In the genomic region with DNA sequence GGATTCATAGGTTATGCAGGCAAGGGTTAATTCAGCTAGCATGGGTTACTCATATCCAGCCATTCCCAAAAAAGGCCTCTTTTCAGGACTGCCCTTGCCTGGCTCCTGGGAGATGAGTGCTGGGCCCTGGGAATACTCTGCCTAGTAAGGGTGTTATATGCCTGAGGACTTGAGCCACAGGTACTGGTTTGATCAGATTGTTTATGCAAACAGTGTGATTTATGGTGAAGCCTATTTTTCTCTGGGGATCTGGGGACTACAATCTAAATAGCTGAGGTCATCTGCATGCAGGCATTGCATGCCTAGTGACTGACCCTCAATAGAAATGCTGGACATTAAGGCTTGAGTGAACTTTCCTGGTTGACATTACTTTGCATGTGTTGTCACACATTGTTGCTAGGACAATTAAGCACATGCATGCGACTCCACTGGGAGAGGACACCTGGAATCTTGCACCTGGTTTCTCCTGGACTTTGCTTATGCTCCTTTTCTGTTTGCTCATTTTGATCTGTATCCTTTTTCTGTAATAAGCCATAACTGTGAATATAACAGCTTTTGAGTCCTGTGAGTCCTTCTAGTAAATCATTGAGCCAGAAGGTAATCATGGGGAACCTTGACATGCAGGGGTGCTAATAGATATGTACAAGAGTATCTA, we compare ENCODE assay signal across 17 cellular contexts.
"Had no signal": no experiment of that assay in that cellular context is flagged by ENCODE, and none has a peak within 500 bp of the region (broad histone marks: within the 10 kb centered on the region; RNA-seq: fewer than 3 reads in every experiment).

No MANE protein-coding gene starts in this region.

- H3K27me3 ChIP-seq: breast epithelium, heart left ventricle, right atrium auricular region, tibial nerve had no signal

- H3K27ac ChIP-seq: heart left ventricle, parathyroid adenoma, right atrium auricular region, skin epidermis, tibial nerve had no signal

- DNase-seq: activated CD4-positive, alpha-beta memory T cell treated with anti-CD3 and anti-CD28 coated beads, Interleukin-2, amount 10 ng/mL, durations not matched to agents 7 days and 5 days; activated CD4-positive, alpha-beta T cell treated with anti-CD3 and anti-CD28 coated beads for 1 hour; activated gamma-delta T cell treated with Interleukin-2 at 50 U/mL for 16 hours; activated naive CD8-positive, alpha-beta T cell treated with anti-CD3 and anti-CD28 coated beads for 36 hours; activated T-cell treated with anti-CD3 and anti-CD28 coated beads, Interleukin-2, amount 50 U/mL, for 48 hours; anterior cingulate cortex; effector CD4-positive, alpha-beta T cell; heart left ventricle; kidney had no signal

- H3K9me3 ChIP-seq: breast epithelium, heart left ventricle, right atrium auricular region, tibial nerve had no signal

- ATAC-seq: heart left ventricle; stimulated activated effector memory CD8-positive, alpha-beta T cell treated with anti-CD3 and anti-CD28 coated beads, Interleukin-12 subunit alpha, Interleukin-12 subunit beta, amount 100 ng/mL, for 72 hours had no signal

- FAIRE-seq: frontal cortex, kidney had no signal

- H3K27ac Mint-ChIP-seq: activated CD4-positive, alpha-beta memory T cell treated with anti-CD3 and anti-CD28 coated beads, Interleukin-2, amount 10 ng/mL, durations not matched to agents 7 days and 5 days; activated naive CD8-positive, alpha-beta T cell treated with anti-CD3 and anti-CD28 coated beads for 36 hours; mesothelial cell of epicardium; stimulated activated effector memory CD8-positive, alpha-beta T cell treated with anti-CD3 and anti-CD28 coated beads, Interleukin-12 subunit alpha, Interleukin-12 subunit beta, amount 100 ng/mL, for 72 hours had no signal

- H3K4me1 Mint-ChIP-seq: stimulated activated effector memory CD8-positive, alpha-beta T cell treated with anti-CD3 and anti-CD28 coated beads, Interleukin-12 subunit alpha, Interleukin-12 subunit beta, amount 100 ng/mL, for 72 hours had no signal

- H3K4me3 Mint-ChIP-seq: activated CD4-positive, alpha-beta memory T cell treated with anti-CD3 and anti-CD28 coated beads, Interleukin-2, amount 10 ng/mL, durations not matched to agents 7 days and 5 days; activated naive CD8-positive, alpha-beta T cell treated with anti-CD3 and anti-CD28 coated beads for 36 hours; mesothelial cell of epicardium; stimulated activated effector memory CD8-positive, alpha-beta T cell treated with anti-CD3 and anti-CD28 coated beads, Interleukin-12 subunit alpha, Interleukin-12 subunit beta, amount 100 ng/mL, for 72 hours had no signal

- H3K36me3 Mint-ChIP-seq: mesothelial cell of epicardium; stimulated activated effector memory CD8-positive, alpha-beta T cell treated with anti-CD3 and anti-CD28 coated beads, Interleukin-12 subunit alpha, Interleukin-12 subunit beta, amount 100 ng/mL, for 72 hours had no signal

- H3K36me3 ChIP-seq: breast epithelium, heart left ventricle, right atrium auricular region, tibial nerve had no signal

- H3K27me3 Mint-ChIP-seq: activated CD4-positive, alpha-beta memory T cell treated with anti-CD3 and anti-CD28 coated beads, Interleukin-2, amount 10 ng/mL, durations not matched to agents 7 days and 5 days; activated naive CD8-positive, alpha-beta T cell treated with anti-CD3 and anti-CD28 coated beads for 36 hours had no signal

- H3K9me3 Mint-ChIP-seq: activated CD4-positive, alpha-beta memory T cell treated with anti-CD3 and anti-CD28 coated beads, Interleukin-2, amount 10 ng/mL, durations not matched to agents 7 days and 5 days; mesothelial cell of epicardium; stimulated activated effector memory CD8-positive, alpha-beta T cell treated with anti-CD3 and anti-CD28 coated beads, Interleukin-12 subunit alpha, Interleukin-12 subunit beta, amount 100 ng/mL, for 72 hours had no signal

- H3K4me3 ChIP-seq: breast epithelium, heart left ventricle, right atrium auricular region, skin epidermis, tibial nerve had no signal

- H3K4me1 ChIP-seq: breast epithelium, heart left ventricle, parathyroid adenoma, right atrium auricular region, tibial nerve had no signal
